Comparison of ENCODE assay signal across 8 cellular contexts in genomic region chr11:88338223-88338661, GRCh38. TPM values are rescaled to one million over a fixed set of nuclear protein-coding genes. Genes with fewer than 3 reads are reported as not detected.
DNase-seq lines count a peak whose midpoint lies in the region; TF ChIP-seq lines count a peak whose summit lies in the region.

No MANE protein-coding gene starts in this region.

- H3K36me3 Mint-ChIP-seq in IgD-negative memory B cell, result peaks cover 3% of the 10 kb centered on the region
- peaks cover 7% of the 10 kb centered on the region for H3K36me3 Mint-ChIP-seq in MCF 10A (ENCODE audit: insufficient read depth, unreplicated experiment)
- peaks cover 15 to 20% (median 19%) of the 10 kb centered on the region in 3 donors for H3K36me3 Mint-ChIP-seq in immature natural killer cell

- no peaks in the 10 kb centered on the region for H3K9me3 Mint-ChIP-seq in IgD-negative memory B cell
- no peaks in the 10 kb centered on the region for H3K9me3 Mint-ChIP-seq in MCF 10A (ENCODE audit: unreplicated experiment)
- H3K9me3 Mint-ChIP-seq in immature natural killer cell, result no peaks in the 10 kb centered on the region

- BruUV-seq in MCF 10A (replicated peaks; lab: Mats Ljungman, UMichigan), result no TSS peak

- H3K4me3 Mint-ChIP-seq in IgD-negative memory B cell, result peak overlapping the region; percentile 95 to 100 (median 99)
- H3K4me3 Mint-ChIP-seq in MCF 10A (ENCODE audit: unreplicated experiment), result peak overlapping the region; percentile 99
- H3K4me3 Mint-ChIP-seq in immature natural killer cell, result peak overlapping the region; percentile 91 to 99 (median 94)

- DNase-seq in C1 segment of cervical spinal cord (lab: John Stamatoyannopoulos, UW) (peak in 8 of 14 donors; percentile 0 to 33 (median 8)), GM20000 (ENCODE audit: low spot score) (peak; percentile 33), T-helper 1 cell (peak; percentile 9 to 69 (median 30)), MCF 10A (ENCODE audit: unreplicated experiment) (peak; percentile 94), immature natural killer cell (peak; percentile 69 to 74 (median 70)), NCI-H187 treated with DMSO at 0.1 percent for 48 hours (lab: John Stamatoyannopoulos, UW) (no peak)
- DNase-seq in stimulated activated CD4-positive, alpha-beta T cell treated with anti-CD3 and anti-CD28 coated beads, Interleukin-12 subunit alpha, Interleukin-12 subunit beta, amount 100 ng/mL, for 4 hours, result peak; percentile 31

- POLR2A ChIA-PET in MCF 10A (lab: Yijun Ruan, JAX), result interaction anchor here (0.6 to 7.7 kb wide), 28 partner anchors 8 to 1024 kb away, joined by 3 to 97 read pairs (median 8); partner anchors contain the start of gene RAB38

- intact Hi-C loops in MCF 10A (cut with micrococcal nuclease), result loop anchor here (5.0 kb wide), 1 partner anchor 161 kb away; the partner anchor contains the start of gene RAB38

- peaks cover 21 to 39% (median 37%) of the 10 kb centered on the region in 3 donors for H3K4me1 Mint-ChIP-seq in IgD-negative memory B cell
- H3K4me1 Mint-ChIP-seq in MCF 10A (ENCODE audit: insufficient read depth, unreplicated experiment), result peaks cover 25% of the 10 kb centered on the region
- H3K4me1 Mint-ChIP-seq in immature natural killer cell, result peaks cover 67 to 71% of the 10 kb centered on the region in 2 donors

- CTCF ChIA-PET in MCF 10A (lab: Yijun Ruan, JAX), result interaction anchor here (0.6 to 1.6 kb wide), 6 partner anchors 15 to 1311 kb away, joined by 3 to 8 read pairs (median 5); no protein-coding TSS in a partner anchor

- H3K27me3 Mint-ChIP-seq in IgD-negative memory B cell, result no peaks in the 10 kb centered on the region
- no peaks in the 10 kb centered on the region for H3K27me3 Mint-ChIP-seq in MCF 10A (ENCODE audit: insufficient read depth, unreplicated experiment)
- peaks cover 8 to 20% (median 12%) of the 10 kb centered on the region in 3 donors for H3K27me3 Mint-ChIP-seq in immature natural killer cell (ENCODE audit: low read depth in 3 of 3)

- H3K27ac Mint-ChIP-seq in IgD-negative memory B cell (peak overlapping the region; percentile 67 to 96 (median 94)), MCF 10A (ENCODE audit: low read depth, unreplicated experiment) (peak overlapping the region; percentile 97), immature natural killer cell (peak overlapping the region; percentile 93 to 99 (median 96))

- no peak for TF ChIP-seq CTCF in GM20000 (IDR thresholded peaks at IDR 0.05; ENCODE audit: extremely low read depth, missing control alignments)
- no peak for TF ChIP-seq CTCF in MCF 10A (IDR thresholded peaks at IDR 0.05; ENCODE audit: unreplicated experiment)

RNA-seq across cellular contexts. Expression of gene CTSC, which starts 0.7 kb away (rescaled TPM):
- polyA plus RNA-seq in IgD-negative memory B cell (58.6 TPM), immature natural killer cell (100 to 1,000 TPM; 389 to 655 (median 558) TPM)
- total RNA-seq in MCF 10A (2022), result 79.1 and 103 TPM in 2 replicates
